ENCODE assay signal across 15 cellular contexts in genomic region chr7:104793066-104793465, GRCh38.
DNase-seq lines count a peak whose midpoint lies in the region; ATAC-seq and TF ChIP-seq lines count a peak whose summit lies in the region.
"Had no signal": no experiment of that assay in that cellular context is flagged by ENCODE, and none has a peak within 500 bp of the region (broad histone marks: within the 10 kb centered on the region; RNA-seq: fewer than 3 reads in every experiment).

No MANE protein-coding gene starts in this region.

- in situ Hi-C loops in mammary epithelial cell (cut with MboI; ENCODE audit: low sequenced_read_pairs in 2 of 2) = no loop called here

- 78% methylated on average over 7 of the region's 7 CpGs for WGBS in mammary epithelial cell (ENCODE audit: low coverage, missing lambda C conversion rate)

- no peaks in the 10 kb centered on the region for H3K27me3 Mint-ChIP-seq in MCF 10A (ENCODE audit: insufficient read depth, unreplicated experiment)

- CTCF ChIA-PET in MCF 10A (lab: Yijun Ruan, JAX) = interaction anchor here (1.1 kb wide), 2 partner anchors 55 to 562 kb away, joined by 3 to 4 read pairs; no protein-coding TSS in a partner anchor
- CTCF ChIA-PET in mammary epithelial cell (lab: Charles Lee; ENCODE audit: low non-redundant PET) = no interaction called here

- H4K20me1 ChIP-seq in mammary epithelial cell (ENCODE audit: insufficient read depth, low read length) = no peaks in the 10 kb centered on the region
- H4K20me1 ChIP-seq: BLaER1 treated with 17β-estradiol and CSF1 and Interleukin-3, amounts not matched to agents 10 nM and 100 nM had no signal

- H3K9me3 ChIP-seq in breast epithelium = no peaks in the 10 kb centered on the region
- H3K9me3 ChIP-seq in mammary epithelial cell (replicated peaks; ENCODE audit: insufficient read depth, low read length) = no peaks in the 10 kb centered on the region
- H3K9me3 ChIP-seq: BLaER1 treated with 17β-estradiol and CSF1 and Interleukin-3, amounts not matched to agents 10 nM and 100 nM had no signal

- ATAC-seq in GM19467 (IDR thresholded peaks at IDR 0.05; ENCODE audit: unreplicated experiment) (no peak), GM21367 (IDR thresholded peaks at IDR 0.05; ENCODE audit: unreplicated experiment) (no peak)
- ATAC-seq: HCT116, HepG2 had no signal

- no peak overlapping the region for H3K27ac Mint-ChIP-seq in MCF 10A (ENCODE audit: low read depth, unreplicated experiment)
- H3K27ac Mint-ChIP-seq: CD4-positive, alpha-beta T cell had no signal

- TF ChIP-seq CTCF in MCF 10A (IDR thresholded peaks at IDR 0.05; ENCODE audit: unreplicated experiment) (no peak), breast epithelium (IDR thresholded peaks at IDR 0.05) (no peak), mammary epithelial cell (conservative IDR thresholded peaks at IDR 0.05 in 1 of 2, IDR thresholded peaks at IDR 0.05 in 1 of 2; ENCODE audit: extremely low read depth in 1 of 2, insufficient read depth in 1 of 2, low read depth in 1 of 2, low read length in 2 of 2) (no peak)

- H3K36me3 ChIP-seq in breast epithelium (no peaks in the 10 kb centered on the region), mammary epithelial cell (ENCODE audit: insufficient read depth, low read length) (no peaks in the 10 kb centered on the region)
- H3K36me3 ChIP-seq: BLaER1 treated with 17β-estradiol and CSF1 and Interleukin-3, amounts not matched to agents 10 nM and 100 nM had no signal

- no peaks in the 10 kb centered on the region for H3K9me3 Mint-ChIP-seq in MCF 10A (ENCODE audit: unreplicated experiment)
- H3K9me3 Mint-ChIP-seq: CD4-positive, alpha-beta T cell had no signal

- intact Hi-C loops in MCF 10A (cut with micrococcal nuclease) = no loop called here
- intact Hi-C loops in breast epithelium (cut with DNase I; ENCODE audit: low total_unique reads) = no loop called here
- intact Hi-C loops in mammary epithelial cell (cut with micrococcal nuclease) = no loop called here

- no peaks in the 10 kb centered on the region for H3K36me3 Mint-ChIP-seq in MCF 10A (ENCODE audit: insufficient read depth, unreplicated experiment)

- H3K79me2 ChIP-seq in mammary epithelial cell (ENCODE audit: insufficient read depth, low read length) = no peaks in the 10 kb centered on the region

- peak; percentile 68 for DNase-seq in MCF 10A (ENCODE audit: unreplicated experiment)
- DNase-seq in breast epithelium (ENCODE audit: low spot score in 2 of 2) = no peak
- peak; percentile 16 for DNase-seq in mammary epithelial cell
- DNase-seq in iris pigment epithelial cell (ENCODE audit: low read depth) = peak; percentile 10
- no peak for DNase-seq in HuH-7 (ENCODE audit: low spot score)
- DNase-seq: 8988T; Calu3; CD4-positive, alpha-beta T cell; DMS 273 treated with DMSO at 0.1 percent for 48 hours; EL had no signal

- no peak overlapping the region for H3K4me3 Mint-ChIP-seq in MCF 10A (ENCODE audit: unreplicated experiment)
- H3K4me3 Mint-ChIP-seq: CD4-positive, alpha-beta T cell had no signal

- no peak overlapping the region for H3K27ac ChIP-seq in breast epithelium
- H3K27ac ChIP-seq in mammary epithelial cell (ENCODE audit: insufficient read depth, low read depth, low read length) = no peak overlapping the region
- H3K27ac ChIP-seq: BLaER1 treated with 17β-estradiol and CSF1 and Interleukin-3, amounts not matched to agents 10 nM and 100 nM had no signal

- no peak overlapping the region for H2AFZ ChIP-seq in mammary epithelial cell (ENCODE audit: low read depth, low read length)

- no peak overlapping the region for H3K4me2 ChIP-seq in mammary epithelial cell (ENCODE audit: insufficient read depth, low read depth, low read length)
- H3K4me2 ChIP-seq: BLaER1 treated with 17β-estradiol and CSF1 and Interleukin-3, amounts not matched to agents 10 nM and 100 nM had no signal

- dilution Hi-C loops in mammary epithelial cell (cut with HindIII; ENCODE audit: low sequenced_read_pairs) = no loop called here

- peaks cover 12% of the 10 kb centered on the region for H3K4me1 Mint-ChIP-seq in MCF 10A (ENCODE audit: insufficient read depth, unreplicated experiment)

- TF ChIP-seq POLR2A in breast epithelium (IDR thresholded peaks at IDR 0.05) = no peak

- POLR2A ChIA-PET in MCF 10A (lab: Yijun Ruan, JAX) = no interaction called here

- no peaks in the 10 kb centered on the region for H3K27me3 ChIP-seq in breast epithelium
- H3K27me3 ChIP-seq in mammary epithelial cell (ENCODE audit: insufficient read depth, low read length) = no peaks in the 10 kb centered on the region
- H3K27me3 ChIP-seq: BLaER1 treated with 17β-estradiol and CSF1 and Interleukin-3, amounts not matched to agents 10 nM and 100 nM had no signal

- BruUV-seq in MCF 10A (replicated peaks; lab: Mats Ljungman, UMichigan) = no TSS peak
- BruUV-seq in mammary epithelial cell (replicated peaks; lab: Mats Ljungman, UMichigan) = no TSS peak

- H3K9ac ChIP-seq in mammary epithelial cell (ENCODE audit: insufficient read depth, low read length) = no peak overlapping the region
- H3K9ac ChIP-seq: BLaER1 treated with 17β-estradiol and CSF1 and Interleukin-3, amounts not matched to agents 10 nM and 100 nM had no signal

- H3K4me3 ChIP-seq in breast epithelium (no peak overlapping the region), mammary epithelial cell (replicated peaks in 1 of 3; ENCODE audit: insufficient read depth in 1 of 3, low read depth in 2 of 3, low read length in 3 of 3) (no peak overlapping the region)
- H3K4me3 ChIP-seq: BLaER1 treated with 17β-estradiol and CSF1 and Interleukin-3, amounts not matched to agents 10 nM and 100 nM had no signal

- no peaks in the 10 kb centered on the region for H3K4me1 ChIP-seq in breast epithelium
- H3K4me1 ChIP-seq in mammary epithelial cell (ENCODE audit: insufficient read depth, low read length) = peaks cover 24% of the 10 kb centered on the region
- H3K4me1 ChIP-seq: BLaER1 treated with 17β-estradiol and CSF1 and Interleukin-3, amounts not matched to agents 10 nM and 100 nM had no signal

Comparison
In these comparisons a context has a peak if more than half of its experiments do, and no peak if none do; other contexts are left out.
1. DNase-seq: peak in MCF 10A (single experiment), mammary epithelial cell (single experiment) and iris pigment epithelial cell (single experiment); none in breast epithelium (0 of 2) and HuH-7 (single experiment).